In the genomic region with DNA sequence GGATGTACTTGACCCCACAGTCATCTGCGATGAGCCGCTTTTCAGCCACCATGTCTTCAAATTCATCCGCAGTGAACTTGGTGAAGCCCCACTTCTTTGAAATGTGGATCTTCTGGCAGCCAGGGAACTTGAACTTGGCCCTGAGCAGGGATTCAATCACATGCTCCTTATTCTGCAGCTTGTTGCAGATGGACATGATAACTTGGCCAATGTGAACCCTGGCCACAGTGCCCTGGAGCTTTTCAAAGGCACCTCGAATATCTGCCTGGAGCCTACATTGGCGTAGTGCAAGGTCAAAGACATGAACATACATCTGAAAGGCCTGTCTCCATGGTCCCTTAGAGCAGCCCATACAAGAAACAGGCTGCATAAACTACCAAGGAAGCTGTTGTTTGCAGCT, we compare ENCODE assay signal across 17 cellular contexts. TPM values are rescaled to one million over a fixed set of nuclear protein-coding genes. Genes with fewer than 3 reads are reported as not detected.
DNase-seq lines count a peak whose midpoint lies in the region; ATAC-seq and TF ChIP-seq lines count a peak whose summit lies in the region.
"Had no signal": no experiment of that assay in that cellular context is flagged by ENCODE, and none has a peak within 500 bp of the region (broad histone marks: within the 10 kb centered on the region; RNA-seq: fewer than 3 reads in every experiment).

No MANE protein-coding gene starts in this region.

- no peak overlapping the region for H3K4me2 ChIP-seq in OCI-LY3 (ENCODE audit: low read length)

- no peak for DNase-seq in activated naive CD4-positive, alpha-beta T cell treated with anti-CD3 and anti-CD28 coated beads, Interleukin-2, amount 50 U/mL, for 72 hours (ENCODE audit: low spot score in 2 of 2)
- no peak for DNase-seq in activated naive CD4-positive, alpha-beta T cell treated with anti-CD3 and anti-CD28 coated beads, Interleukin-2, amount 50 U/mL, for 16 hours
- peak; percentile 30 for DNase-seq in islet precursor cell
- no peak for DNase-seq in type B pancreatic cell (ENCODE audit: extremely low spot score, unreplicated experiment)
- no peak for DNase-seq in ascending aorta (ENCODE audit: low spot score in 2 of 2)
- DNase-seq: activated CD4-positive, alpha-beta T cell treated with anti-CD3 and anti-CD28 coated beads, Interleukin-2, amount 50 U/mL, for 1 hour; Calu3; NCI-H1092 treated with DMSO at 0.1 percent for 48 hours; NCI-H2081 treated with DMSO at 0.1 percent for 48 hours; NCI-H510A treated with DMSO at 0.1 percent for 48 hours; occipital lobe had no signal

- intact Hi-C loops in ascending aorta (cut with DNase I), result loop anchor here (5.0 to 10.0 kb wide), 3 partner anchors 216 to 454 kb away; partner anchors contain the start of gene BRD7

- peaks cover 29% of the 10 kb centered on the region for H3K4me1 Mint-ChIP-seq in type B pancreatic cell (ENCODE audit: unreplicated experiment)

- peaks cover 9 to 16% of the 10 kb centered on the region in 2 donors for H3K36me3 Mint-ChIP-seq in activated naive CD4-positive, alpha-beta T cell treated with anti-CD3 and anti-CD28 coated beads, Interleukin-2, amount 50 U/mL, for 72 hours
- no peaks in the 10 kb centered on the region for H3K36me3 Mint-ChIP-seq in type B pancreatic cell
- H3K36me3 Mint-ChIP-seq: memory B cell had no signal

- H3K4me3 ChIP-seq in OCI-LY3 (ENCODE audit: low read length) (no peak overlapping the region), ascending aorta (no peak overlapping the region)
- H3K4me3 ChIP-seq: hepatocyte had no signal

- H3K9ac ChIP-seq in OCI-LY3 (ENCODE audit: low read length), result no peak overlapping the region

- no peaks in the 10 kb centered on the region for H3K9me3 ChIP-seq in OCI-LY3 (ENCODE audit: insufficient read depth, low read length)
- no peaks in the 10 kb centered on the region for H3K9me3 ChIP-seq in ascending aorta

- ATAC-seq in activated naive CD4-positive, alpha-beta T cell treated with anti-CD3 and anti-CD28 coated beads, Interleukin-2, amount 50 U/mL, for 72 hours, result no peak
- ATAC-seq in GM18861 (IDR thresholded peaks at IDR 0.05; ENCODE audit: unreplicated experiment) (no peak), GM21528 (IDR thresholded peaks at IDR 0.05; ENCODE audit: low FRiP score, unreplicated experiment) (no peak)
- ATAC-seq: sciatic nerve had no signal

- H2AFZ ChIP-seq in OCI-LY3 (ENCODE audit: low read depth, low read length), result peak overlapping the region; percentile 26; the same call in 1 of the 2 replicates

- no peaks in the 10 kb centered on the region for H3K27me3 ChIP-seq in OCI-LY3 (ENCODE audit: low read depth, low read length)
- H3K27me3 ChIP-seq in ascending aorta, result no peaks in the 10 kb centered on the region
- H3K27me3 ChIP-seq: hepatocyte had no signal

- TF ChIP-seq CTCF in OCI-LY3 (IDR thresholded peaks at IDR 0.05; ENCODE audit: low read depth, low read length), result no peak
- no peak for TF ChIP-seq CTCF in type B pancreatic cell (conservative IDR thresholded peaks at IDR 0.05)
- TF ChIP-seq CTCF in ascending aorta (IDR thresholded peaks at IDR 0.05), result no peak

- peaks cover 5% of the 10 kb centered on the region for H3K36me3 ChIP-seq in OCI-LY3 (replicated peaks; ENCODE audit: low read depth, low read length)
- H3K36me3 ChIP-seq in ascending aorta, result no peaks in the 10 kb centered on the region

- peaks cover 23% of the 10 kb centered on the region for H4K20me1 ChIP-seq in OCI-LY3 (ENCODE audit: insufficient read depth, low read length)

- H3K27ac Mint-ChIP-seq in activated naive CD4-positive, alpha-beta T cell treated with anti-CD3 and anti-CD28 coated beads, Interleukin-2, amount 50 U/mL, for 72 hours, result peak overlapping the region; percentile 99
- no peak overlapping the region for H3K27ac Mint-ChIP-seq in type B pancreatic cell

- H3K27me3 Mint-ChIP-seq in type B pancreatic cell, result no peaks in the 10 kb centered on the region
- H3K27me3 Mint-ChIP-seq: memory B cell had no signal

- H3K4me3 Mint-ChIP-seq in type B pancreatic cell, result peak overlapping the region; percentile 96

- H3K9me3 Mint-ChIP-seq in activated naive CD4-positive, alpha-beta T cell treated with anti-CD3 and anti-CD28 coated beads, Interleukin-2, amount 50 U/mL, for 72 hours, result no peaks in the 10 kb centered on the region
- H3K9me3 Mint-ChIP-seq in type B pancreatic cell, result no peaks in the 10 kb centered on the region
- H3K9me3 Mint-ChIP-seq: memory B cell had no signal

- H3K79me2 ChIP-seq in OCI-LY3 (ENCODE audit: low read length), result peaks cover 30% of the 10 kb centered on the region

- H3K4me1 ChIP-seq in OCI-LY3 (ENCODE audit: low read length) (peaks cover 23% of the 10 kb centered on the region), ascending aorta (peaks cover 0 to 3% of the 10 kb centered on the region in 2 donors)

- no peak overlapping the region for H3K27ac ChIP-seq in OCI-LY3 (ENCODE audit: low read length)
- H3K27ac ChIP-seq in ascending aorta, result no peak overlapping the region

RNA-seq across cellular contexts. Expression of gene TENT4B, which starts 1.8 kb away (rescaled TPM):
- 10 to 100 TPM; 25.7 to 27.9 TPM for total RNA-seq in activated naive CD4-positive, alpha-beta T cell treated with anti-CD3 and anti-CD28 coated beads, Interleukin-2, amount 50 U/mL, for 72 hours
- total RNA-seq in type B pancreatic cell (ENCODE audit: low replicate concordance) (13.1 and 14.1 TPM in 2 replicates), ascending aorta (38.1 TPM)
